1 cellular context compared by ENCODE assay signal in genomic region chr12:50062733-50063452, GRCh38.
TF ChIP-seq lines count a peak whose summit lies in the region.

No MANE protein-coding gene starts in this region.

TF ChIP-seq in GM23338, 12 proteins besides CTCF, POLR2A, EP300 and RAD21:
- TF ChIP-seq ETS1 (IDR thresholded peaks at IDR 0.05) (no peak), NANOG (IDR thresholded peaks at IDR 0.05; ENCODE audit: borderline replicate concordance) (no peak), POLR2AphosphoS5 (IDR thresholded peaks at IDR 0.05; ENCODE audit: low read depth) (no peak), ZNF462 (CRISPR knock-in tag; IDR thresholded peaks at IDR 0.05) (no peak), STAT1 (IDR thresholded peaks at IDR 0.05; ENCODE audit: unreplicated experiment) (no peak), EZH2phosphoT487 (IDR thresholded peaks at IDR 0.05; ENCODE audit: unreplicated experiment) (no peak), EZH2 (IDR thresholded peaks at IDR 0.05; ENCODE audit: low read depth, unreplicated experiment) (no peak), CREB1 (CRISPR knock-in tag; IDR thresholded peaks at IDR 0.05; ENCODE audit: low read depth) (no peak), ZNF331 (CRISPR knock-in tag; IDR thresholded peaks at IDR 0.05; ENCODE audit: low read depth) (no peak), JUNB (IDR thresholded peaks at IDR 0.05; ENCODE audit: unreplicated experiment) (no peak), ZNF114 (CRISPR knock-in tag; IDR thresholded peaks at IDR 0.05) (no peak), REST (IDR thresholded peaks at IDR 0.05; ENCODE audit: unreplicated experiment) (no peak)
